Comparison of ENCODE assay signal across 21 cellular contexts in genomic region chr5:173314166-173314952, GRCh38. TPM values are rescaled to one million over a fixed set of nuclear protein-coding genes. Genes with fewer than 3 reads are reported as not detected.
DNase-seq lines count a peak whose midpoint lies in the region; ATAC-seq, FAIRE-seq and TF ChIP-seq lines count a peak whose summit lies in the region.
"Had no signal": no experiment of that assay in that cellular context is flagged by ENCODE, and none has a peak within 500 bp of the region (broad histone marks: within the 10 kb centered on the region; RNA-seq: fewer than 3 reads in every experiment).

No MANE protein-coding gene starts in this region.

- TF ChIP-seq EP300 in HepG2 (IDR thresholded peaks at IDR 0.05; ENCODE audit: low read depth in 2 of 2, low read length in 2 of 2) (no peak), HepG2 (CRISPR knock-in tag; IDR thresholded peaks at IDR 0.05; ENCODE audit: borderline replicate concordance) (no peak)

- WGBS in HepG2 (ENCODE audit: low lambda C conversion rate), result 94% methylated on average over 12 of the region's 12 CpGs
- WGBS in right lobe of liver (ENCODE audit: insufficient coverage, low coverage, low lambda C conversion rate, missing lambda C conversion rate), result 72% methylated on average over 11 of the region's 12 CpGs

- TF ChIP-seq POLR2A in HepG2 (IDR thresholded peaks at IDR 0.05; ENCODE audit: insufficient read depth in 1 of 2, low read depth in 2 of 2, low read length in 2 of 2) (peak in 1 of 2 experiments; percentile 58; a peak in 3 of 4 replicates), right lobe of liver (IDR thresholded peaks at IDR 0.05) (no peak)

- POLR2A ChIA-PET in HepG2 (lab: Yijun Ruan, JAX), result interaction anchor here (1.7 to 6.6 kb wide), 3 partner anchors 14 to 16 kb away, joined by 5 to 86 read pairs (median 7); partner anchors contain the start of gene STC2

- no peak for DNase-seq in HepG2 (ENCODE audit: low spot score)
- no peak for DNase-seq in right lobe of liver
- no peak for DNase-seq in astrocyte (ENCODE audit: low read depth)
- DNase-seq in myocyte (ENCODE audit: low read depth), result peak; percentile 56
- no peak for DNase-seq in germinal center (ENCODE audit: low spot score)
- DNase-seq in NCI-H1092 (lab: John Stamatoyannopoulos, UW), result no peak
- no peak for DNase-seq in 8988T
- DNase-seq: activated CD4-positive, alpha-beta T cell treated with anti-CD3 and anti-CD28 coated beads, Interleukin-2, amount 50 U/mL, for 4 hours; activated T-cell treated with anti-CD3 and anti-CD28 coated beads, Interleukin-2, amount 50 U/mL, for 24 hours; CD8-positive, alpha-beta memory T cell; naive B cell; NCI-H1105; RPMI8226; stimulated activated CD4-positive, alpha-beta T cell treated with anti-CD3 and anti-CD28 coated beads, Interleukin-12 subunit alpha, Interleukin-12 subunit beta, amount 100 ng/mL, for 4 hours; stimulated activated naive B cell treated with anti-CD40 and anti-IgM and Interleukin-4, amounts not matched to agents 10 μg/mL and 1 μg/mL and 100 μg/mL, for 72 hours; SW 1271 had no signal

- H4K20me1 ChIP-seq in HepG2 (ENCODE audit: insufficient read depth, low read length), result peaks cover 6% of the 10 kb centered on the region
- H4K20me1 ChIP-seq in astrocyte (ENCODE audit: insufficient read depth, low read length), result peaks cover 8% of the 10 kb centered on the region

- no peak for TF ChIP-seq CTCF in HepG2 (CRISPR knock-in tag; IDR thresholded peaks at IDR 0.05)
- no peak for TF ChIP-seq CTCF in right lobe of liver (IDR thresholded peaks at IDR 0.05)
- TF ChIP-seq CTCF in astrocyte (IDR thresholded peaks at IDR 0.05; ENCODE audit: insufficient read depth, low read depth, low read length), result no peak

- H3K9me3 Mint-ChIP-seq in astrocyte (ENCODE audit: unreplicated experiment), result no peaks in the 10 kb centered on the region
- H3K9me3 Mint-ChIP-seq: activated naive CD4-positive, alpha-beta T cell treated with anti-CD3 and anti-CD28 coated beads, Interleukin-2, amount 50 U/mL, for 24 hours; activated T-cell treated with anti-CD3 and anti-CD28 coated beads, Interleukin-2, amount 50 U/mL, for 24 hours; stimulated activated naive B cell treated with anti-CD40 and anti-IgM and Interleukin-4, amounts not matched to agents 10 μg/mL and 1 μg/mL and 100 μg/mL, for 72 hours had no signal

- H3K36me3 Mint-ChIP-seq in astrocyte (ENCODE audit: low read depth, unreplicated experiment), result peaks cover 37% of the 10 kb centered on the region
- H3K36me3 Mint-ChIP-seq: CD8-positive, alpha-beta memory T cell; naive B cell; stimulated activated naive B cell treated with anti-CD40 and anti-IgM and Interleukin-4, amounts not matched to agents 10 μg/mL and 1 μg/mL and 100 μg/mL, for 72 hours had no signal

- TF ChIP-seq RAD21 in HepG2 (CRISPR knock-in tag; IDR thresholded peaks at IDR 0.05), result no peak

- BruUV-seq in HepG2 (replicated peaks; lab: Mats Ljungman, UMichigan), result no TSS peak

- H3K79me2 ChIP-seq in HepG2 (ENCODE audit: insufficient read depth, low read length) (no peaks in the 10 kb centered on the region), astrocyte (ENCODE audit: insufficient read depth, low read length) (no peaks in the 10 kb centered on the region)

- H3K4me3 ChIP-seq in HepG2 (replicated peaks in 1 of 3; ENCODE audit: insufficient read depth in 1 of 3, low read depth in 2 of 3, low read length in 3 of 3) (no peak overlapping the region), right lobe of liver (no peak overlapping the region), astrocyte (ENCODE audit: insufficient read depth, low read depth, low read length) (no peak overlapping the region)
- H3K4me3 ChIP-seq: coronary artery, gastroesophageal sphincter had no signal

- H3K4me2 ChIP-seq in HepG2 (ENCODE audit: low read depth, low read length), result no peak overlapping the region
- H3K4me2 ChIP-seq in astrocyte (ENCODE audit: low read length), result no peak overlapping the region

- H3K27ac ChIP-seq in HepG2 (ENCODE audit: extremely low read length, insufficient read depth, low read length), result no peak overlapping the region
- no peak overlapping the region for H3K27ac ChIP-seq in right lobe of liver
- no peak overlapping the region for H3K27ac ChIP-seq in astrocyte (ENCODE audit: low read depth, low read length)
- H3K27ac ChIP-seq: coronary artery had no signal

- no peak overlapping the region for H3K27ac Mint-ChIP-seq in astrocyte (ENCODE audit: unreplicated experiment)
- H3K27ac Mint-ChIP-seq: activated naive CD4-positive, alpha-beta T cell treated with anti-CD3 and anti-CD28 coated beads, Interleukin-2, amount 50 U/mL, for 24 hours; activated T-cell treated with anti-CD3 and anti-CD28 coated beads, Interleukin-2, amount 50 U/mL, for 24 hours; CD8-positive, alpha-beta memory T cell; naive B cell; progenitor cell of endocrine pancreas; stimulated activated naive B cell treated with anti-CD40 and anti-IgM and Interleukin-4, amounts not matched to agents 10 μg/mL and 1 μg/mL and 100 μg/mL, for 72 hours had no signal

- H3K4me3 Mint-ChIP-seq in astrocyte (ENCODE audit: unreplicated experiment), result no peak overlapping the region
- H3K4me3 Mint-ChIP-seq: activated naive CD4-positive, alpha-beta T cell treated with anti-CD3 and anti-CD28 coated beads, Interleukin-2, amount 50 U/mL, for 24 hours; activated T-cell treated with anti-CD3 and anti-CD28 coated beads, Interleukin-2, amount 50 U/mL, for 24 hours; CD8-positive, alpha-beta memory T cell; naive B cell; stimulated activated naive B cell treated with anti-CD40 and anti-IgM and Interleukin-4, amounts not matched to agents 10 μg/mL and 1 μg/mL and 100 μg/mL, for 72 hours had no signal

- H3K9me3 ChIP-seq in HepG2 (ENCODE audit: low read length), result no peaks in the 10 kb centered on the region
- H3K9me3 ChIP-seq in right lobe of liver, result no peaks in the 10 kb centered on the region
- H3K9me3 ChIP-seq in astrocyte (ENCODE audit: insufficient read depth, low read depth, low read length), result no peaks in the 10 kb centered on the region
- H3K9me3 ChIP-seq: gastroesophageal sphincter had no signal

- in situ Hi-C loops in HepG2 (cut with HindIII; ENCODE audit: extremely low pct_ligation_motif_present, low pct_unique_long_range_greater_than_20kb), result no loop called here

- CTCF ChIA-PET in HepG2 (lab: Yijun Ruan, JAX; ENCODE audit: low intra/inter-chr PET ratio, low total read pairs), result no interaction called here

- H3K4me1 Mint-ChIP-seq in astrocyte (ENCODE audit: low read depth, unreplicated experiment), result peaks cover 34% of the 10 kb centered on the region
- H3K4me1 Mint-ChIP-seq: activated naive CD4-positive, alpha-beta T cell treated with anti-CD3 and anti-CD28 coated beads, Interleukin-2, amount 50 U/mL, for 24 hours; CD8-positive, alpha-beta memory T cell; stimulated activated naive B cell treated with anti-CD40 and anti-IgM and Interleukin-4, amounts not matched to agents 10 μg/mL and 1 μg/mL and 100 μg/mL, for 72 hours had no signal

- intact Hi-C loops in HepG2 (cut with micrococcal nuclease; ENCODE audit: unreplicated experiment), result loop anchor here (2.0 kb wide), 1 partner anchor 16 kb away; no protein-coding TSS in a partner anchor
- intact Hi-C loops in right lobe of liver (cut with DNase I), result no loop called here

- H3K27me3 ChIP-seq in HepG2 (ENCODE audit: control insufficient read depth in 1 of 2, insufficient read depth in 2 of 2, low read length in 2 of 2) (no peaks in the 10 kb centered on the region), right lobe of liver (no peaks in the 10 kb centered on the region), astrocyte (ENCODE audit: insufficient read depth, low read length) (no peaks in the 10 kb centered on the region)
- H3K27me3 ChIP-seq: gastroesophageal sphincter had no signal

- H2AFZ ChIP-seq in HepG2 (ENCODE audit: low read length), result no peak overlapping the region
- H2AFZ ChIP-seq in astrocyte (ENCODE audit: low read depth, low read length), result no peak overlapping the region

- H3K36me3 ChIP-seq in HepG2 (replicated peaks in 1 of 2; ENCODE audit: control insufficient read depth in 1 of 2, insufficient read depth in 2 of 2, low read length in 2 of 2) (peaks cover 18 to 33% of the 10 kb centered on the region in 2 experiments), right lobe of liver (no peaks in the 10 kb centered on the region), astrocyte (ENCODE audit: insufficient read depth, low read length) (peaks cover 25% of the 10 kb centered on the region)
- H3K36me3 ChIP-seq: gastroesophageal sphincter had no signal

- peak; percentile 28; the same call in 2 of the 3 replicates for ATAC-seq in HepG2
- ATAC-seq in right lobe of liver, result no peak
- ATAC-seq in HG03354 (IDR thresholded peaks at IDR 0.05; ENCODE audit: poor library complexity, severe bottlenecking, unreplicated experiment), result no peak
- ATAC-seq: gastroesophageal sphincter; stimulated activated naive B cell treated with anti-CD40 and anti-IgM and Interleukin-4, amounts not matched to agents 10 μg/mL and 1 μg/mL and 100 μg/mL, for 72 hours had no signal

- peaks cover 8% of the 10 kb centered on the region for H3K27me3 Mint-ChIP-seq in astrocyte (ENCODE audit: low read depth, unreplicated experiment)

- H3K9ac ChIP-seq in HepG2 (ENCODE audit: insufficient read depth, low read depth, low read length), result no peak overlapping the region
- no peak overlapping the region for H3K9ac ChIP-seq in astrocyte (ENCODE audit: low read length)

- H3K4me1 ChIP-seq in HepG2 (ENCODE audit: insufficient read depth, low read length) (peaks cover 46% of the 10 kb centered on the region), right lobe of liver (no peaks in the 10 kb centered on the region), astrocyte (ENCODE audit: insufficient read depth, low read length) (peaks cover 35% of the 10 kb centered on the region)

- no peak for FAIRE-seq in HepG2 (lab: Jason Lieb, UNC)
- peak; percentile 17 for FAIRE-seq in astrocyte (lab: Jason Lieb, UNC)

RNA-seq across cellular contexts. Expression of gene STC2, which starts 13.9 kb away (rescaled TPM):
- 10.7 and 27.1 TPM in 2 replicates for total RNA-seq in HepG2 (2016; rRNA removed; fragmentation: Illumina TruSeq; extraction: Trizol)
- 2.6 and 3.3 TPM in 2 replicates for total RNA-seq in HepG2 (2016; cell fraction: cytosol; rRNA removed; fragmentation: Illumina TruSeq; extraction: Trizol; ENCODE audit: low read depth)
- 7.9 and 28.0 TPM in 2 replicates for total RNA-seq in HepG2 (2016; cell fraction: insoluble cytoplasmic fraction; rRNA removed; fragmentation: Illumina TruSeq; extraction: Trizol)
- 6.2 and 6.4 TPM in 2 replicates for total RNA-seq in HepG2 (2016; cell fraction: membrane; rRNA removed; fragmentation: Illumina TruSeq; extraction: Trizol)
- total RNA-seq in HepG2 (2016; cell fraction: nucleus; rRNA removed; fragmentation: Illumina TruSeq; extraction: Trizol), result 33.8 and 37.3 TPM in 2 replicates
- polyA plus RNA-seq in HepG2 (2011; rRNA removed), result 69.2 and 94.0 TPM in 2 replicates
- 102 and 149 TPM in 2 replicates for polyA plus RNA-seq in HepG2 (2011; cell fraction: cytosol; rRNA removed)
- 198 and 199 TPM in 2 replicates for polyA plus RNA-seq in HepG2 (2011; cell fraction: nucleus; rRNA removed)
- 94.1 and 190 TPM in 2 replicates for polyA plus RNA-seq in HepG2 (2012)
- polyA plus RNA-seq in HepG2 (2016; cell fraction: cytosol; fragmentation: Illumina TruSeq; extraction: Trizol; ENCODE audit: low read depth), result 2.2 TPM in 2 replicates
- 8.5 and 9.7 TPM in 2 replicates for polyA plus RNA-seq in HepG2 (2016; cell fraction: insoluble cytoplasmic fraction; fragmentation: Illumina TruSeq; extraction: Trizol; ENCODE audit: low read depth)
- 3.9 and 4.3 TPM in 2 replicates for polyA plus RNA-seq in HepG2 (2016; cell fraction: membrane; fragmentation: Illumina TruSeq; extraction: Trizol; ENCODE audit: low read depth)
- 51.5 and 52.5 TPM in 2 replicates for polyA plus RNA-seq in HepG2 (2016; cell fraction: nucleus; fragmentation: Illumina TruSeq; extraction: Trizol; ENCODE audit: insufficient read depth, low read depth)
- 19.1 and 61.4 TPM in 2 replicates for polyA minus RNA-seq in HepG2 (2011; rRNA and poly(A)+ RNA removed; ENCODE audit: low replicate concordance)
- 90.7 and 104 TPM in 2 replicates for polyA minus RNA-seq in HepG2 (2011; cell fraction: cytosol; rRNA and poly(A)+ RNA removed)
- polyA minus RNA-seq in HepG2 (2011; cell fraction: nucleus; rRNA and poly(A)+ RNA removed), result 135 and 186 TPM in 2 replicates
- total RNA-seq in right lobe of liver, result 10 to 100 TPM in 1 of 6 experiments, 1 to 10 TPM in 2, under 1 TPM in 1, not detected in 2; 0.20 to 18.8 (median 3.4) TPM
- 164 and 206 TPM in 2 replicates for total RNA-seq in astrocyte
- 482 and 489 TPM in 2 replicates for total RNA-seq in myocyte
- 203 TPM for polyA plus RNA-seq in myocyte (2012)
- polyA plus RNA-seq: CD8-positive, alpha-beta memory T cell had no signal
